9 cellular contexts compared by ENCODE assay signal in genomic region chr7:2309889-2310331, GRCh38. TPM values are rescaled to one million over a fixed set of nuclear protein-coding genes. Genes with fewer than 3 reads are reported as not detected.
DNase-seq lines count a peak whose midpoint lies in the region; ATAC-seq and TF ChIP-seq lines count a peak whose summit lies in the region.
"Had no signal": no experiment of that assay in that cellular context is flagged by ENCODE, and none has a peak within 500 bp of the region (broad histone marks: within the 10 kb centered on the region; RNA-seq: fewer than 3 reads in every experiment).

No MANE protein-coding gene starts in this region.

- no peak overlapping the region for H3K27ac ChIP-seq in cardiac muscle cell

- DNase-seq in cardiac muscle cell (ENCODE audit: low read depth in 1 of 2, low spot score in 1 of 2) (peak; percentile 17 to 92), cardiac septum (ENCODE audit: low spot score) (no peak), T47D (ENCODE audit: low read depth in 1 of 2, low spot score in 1 of 2) (peak; percentile 52 to 94), left kidney (ENCODE audit: low read depth, low spot score) (peak; percentile 91), H4 (ENCODE audit: low spot score) (no peak), T-helper 1 cell (no peak)
- DNase-seq: activated naive CD4-positive, alpha-beta T cell treated with Interleukin-2 at 50 U/mL for 16 hours had no signal

- intact Hi-C loops in cardiac septum (cut with DNase I): loop anchor here (5.0 to 10.0 kb wide), 2 partner anchors 68 to 735 kb away; partner anchors contain the start of genes MRM2, NUDT1 and PSMG3

- no peaks in the 10 kb centered on the region for H3K36me3 ChIP-seq in cardiac muscle cell

- ATAC-seq in HG02642 (IDR thresholded peaks at IDR 0.05; ENCODE audit: poor library complexity, unreplicated experiment) (no peak), HG03469 (IDR thresholded peaks at IDR 0.05; ENCODE audit: unreplicated experiment) (no peak)

- H3K4me3 ChIP-seq in cardiac muscle cell: no peak overlapping the region

- no peaks in the 10 kb centered on the region for H3K27me3 ChIP-seq in cardiac muscle cell

- TF ChIP-seq CTCF in cardiac muscle cell (IDR thresholded peaks at IDR 0.05; ENCODE audit: low read depth, low read length): no peak

- in situ Hi-C loops in T47D (cut with HindIII; ENCODE audit: low pct_unique_long_range_greater_than_20kb, low sequenced_read_pairs): no loop called here

- no peaks in the 10 kb centered on the region for H3K9me3 ChIP-seq in cardiac muscle cell (ENCODE audit: low read depth)

- H3K4me1 ChIP-seq in cardiac muscle cell (ENCODE audit: low read depth): no peaks in the 10 kb centered on the region

RNA-seq across cellular contexts. Expression of gene SNX8, which starts 4.3 kb away (rescaled TPM):
- total RNA-seq in cardiac muscle cell (6.3 and 7.1 TPM in 2 replicates), cardiac septum (18.9 TPM)
- 12.8 and 26.2 TPM in 2 replicates for polyA plus RNA-seq in cardiac muscle cell
- 27.7 and 40.2 TPM in 2 replicates for total RNA-seq in H4 (2014; rRNA removed; shearing (Covaris generic))

RNA-seq across cellular contexts. Expression of gene EIF3B, which starts 44.7 kb away (rescaled TPM):
- total RNA-seq in cardiac muscle cell: 132 and 161 TPM in 2 replicates
- polyA plus RNA-seq in cardiac muscle cell: 151 and 173 TPM in 2 replicates
- 64.9 TPM for total RNA-seq in cardiac septum
- 361 and 382 TPM in 2 replicates for total RNA-seq in H4 (2014; rRNA removed; shearing (Covaris generic))

Comparison
In these comparisons a context has a peak if more than half of its experiments do, and no peak if none do; other contexts are left out.
1. DNase-seq: peak in cardiac muscle cell (2 of 2), T47D (2 of 2) and left kidney (single experiment); none in cardiac septum (single experiment), H4 (single experiment) and T-helper 1 cell (0 of 5).